In the genomic region with DNA sequence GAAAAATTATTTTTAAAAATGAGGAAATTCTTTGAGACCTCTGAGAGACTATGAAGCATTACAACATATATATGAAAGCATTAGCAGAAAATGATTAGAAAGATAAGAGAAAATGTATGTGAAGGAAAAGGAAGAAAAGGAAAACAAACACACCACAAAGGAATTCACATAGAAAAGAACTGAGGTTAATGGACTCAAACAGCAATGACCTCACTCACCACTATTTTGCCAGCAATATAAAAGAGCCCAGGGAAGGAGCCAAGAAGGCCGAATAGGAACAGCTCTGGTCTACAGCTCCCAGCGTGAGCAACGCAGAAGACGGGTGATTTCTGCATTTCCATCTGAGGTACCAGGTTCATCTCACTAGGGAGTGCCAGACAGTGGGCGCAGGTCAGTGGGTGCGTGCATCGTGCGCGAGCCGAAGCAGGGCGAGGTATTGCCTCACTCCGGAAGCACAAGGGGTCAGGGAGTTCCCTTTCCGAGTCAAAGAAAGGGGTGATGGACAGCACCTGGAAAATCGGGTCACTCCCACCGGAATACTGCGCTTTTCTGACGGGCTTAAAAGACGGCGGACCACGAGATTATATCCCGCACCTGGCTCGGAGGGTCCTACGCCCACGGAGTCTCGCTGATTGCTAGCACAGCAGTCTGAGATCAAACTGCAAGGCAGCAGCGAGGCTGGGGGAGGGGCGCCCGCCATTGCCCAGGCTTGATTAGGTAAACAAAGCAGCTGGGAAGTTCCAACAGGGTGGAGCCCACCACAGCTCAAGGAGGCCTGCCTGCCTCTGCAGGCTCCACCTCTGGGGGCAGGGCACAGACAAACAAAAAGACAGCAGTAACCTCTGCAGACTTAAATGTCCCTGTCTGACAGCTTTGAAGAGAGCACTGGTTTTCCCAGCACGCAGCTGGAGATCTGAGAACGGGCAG, we compare ENCODE assay signal across 1 cellular context.
TF ChIP-seq lines count a peak whose summit lies in the region.
"Not testable (repeated sequence)": the region's sequence is repeated elsewhere in the genome, so short reads cannot be mapped to it uniquely, and the experiment has no call there.

No MANE protein-coding gene starts in this region.

TF ChIP-seq in K562, 482 proteins besides CTCF, POLR2A, EP300 and RAD21 (continued from another document):
- TF ChIP-seq, protein P1, sequence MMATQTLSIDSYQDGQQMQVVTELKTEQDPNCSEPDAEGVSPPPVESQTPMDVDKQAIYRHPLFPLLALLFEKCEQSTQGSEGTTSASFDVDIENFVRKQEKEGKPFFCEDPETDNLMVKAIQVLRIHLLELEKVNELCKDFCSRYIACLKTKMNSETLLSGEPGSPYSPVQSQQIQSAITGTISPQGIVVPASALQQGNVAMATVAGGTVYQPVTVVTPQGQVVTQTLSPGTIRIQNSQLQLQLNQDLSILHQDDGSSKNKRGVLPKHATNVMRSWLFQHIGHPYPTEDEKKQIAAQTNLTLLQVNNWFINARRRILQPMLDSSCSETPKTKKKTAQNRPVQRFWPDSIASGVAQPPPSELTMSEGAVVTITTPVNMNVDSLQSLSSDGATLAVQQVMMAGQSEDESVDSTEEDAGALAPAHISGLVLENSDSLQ (IDR thresholded peaks at IDR 0.05), result peak; percentile 82
- TF ChIP-seq GABPA (tag; conservative IDR thresholded peaks at IDR 0.05; ENCODE audit: low read depth), result peak; percentile 61
- TF ChIP-seq, protein P2, sequence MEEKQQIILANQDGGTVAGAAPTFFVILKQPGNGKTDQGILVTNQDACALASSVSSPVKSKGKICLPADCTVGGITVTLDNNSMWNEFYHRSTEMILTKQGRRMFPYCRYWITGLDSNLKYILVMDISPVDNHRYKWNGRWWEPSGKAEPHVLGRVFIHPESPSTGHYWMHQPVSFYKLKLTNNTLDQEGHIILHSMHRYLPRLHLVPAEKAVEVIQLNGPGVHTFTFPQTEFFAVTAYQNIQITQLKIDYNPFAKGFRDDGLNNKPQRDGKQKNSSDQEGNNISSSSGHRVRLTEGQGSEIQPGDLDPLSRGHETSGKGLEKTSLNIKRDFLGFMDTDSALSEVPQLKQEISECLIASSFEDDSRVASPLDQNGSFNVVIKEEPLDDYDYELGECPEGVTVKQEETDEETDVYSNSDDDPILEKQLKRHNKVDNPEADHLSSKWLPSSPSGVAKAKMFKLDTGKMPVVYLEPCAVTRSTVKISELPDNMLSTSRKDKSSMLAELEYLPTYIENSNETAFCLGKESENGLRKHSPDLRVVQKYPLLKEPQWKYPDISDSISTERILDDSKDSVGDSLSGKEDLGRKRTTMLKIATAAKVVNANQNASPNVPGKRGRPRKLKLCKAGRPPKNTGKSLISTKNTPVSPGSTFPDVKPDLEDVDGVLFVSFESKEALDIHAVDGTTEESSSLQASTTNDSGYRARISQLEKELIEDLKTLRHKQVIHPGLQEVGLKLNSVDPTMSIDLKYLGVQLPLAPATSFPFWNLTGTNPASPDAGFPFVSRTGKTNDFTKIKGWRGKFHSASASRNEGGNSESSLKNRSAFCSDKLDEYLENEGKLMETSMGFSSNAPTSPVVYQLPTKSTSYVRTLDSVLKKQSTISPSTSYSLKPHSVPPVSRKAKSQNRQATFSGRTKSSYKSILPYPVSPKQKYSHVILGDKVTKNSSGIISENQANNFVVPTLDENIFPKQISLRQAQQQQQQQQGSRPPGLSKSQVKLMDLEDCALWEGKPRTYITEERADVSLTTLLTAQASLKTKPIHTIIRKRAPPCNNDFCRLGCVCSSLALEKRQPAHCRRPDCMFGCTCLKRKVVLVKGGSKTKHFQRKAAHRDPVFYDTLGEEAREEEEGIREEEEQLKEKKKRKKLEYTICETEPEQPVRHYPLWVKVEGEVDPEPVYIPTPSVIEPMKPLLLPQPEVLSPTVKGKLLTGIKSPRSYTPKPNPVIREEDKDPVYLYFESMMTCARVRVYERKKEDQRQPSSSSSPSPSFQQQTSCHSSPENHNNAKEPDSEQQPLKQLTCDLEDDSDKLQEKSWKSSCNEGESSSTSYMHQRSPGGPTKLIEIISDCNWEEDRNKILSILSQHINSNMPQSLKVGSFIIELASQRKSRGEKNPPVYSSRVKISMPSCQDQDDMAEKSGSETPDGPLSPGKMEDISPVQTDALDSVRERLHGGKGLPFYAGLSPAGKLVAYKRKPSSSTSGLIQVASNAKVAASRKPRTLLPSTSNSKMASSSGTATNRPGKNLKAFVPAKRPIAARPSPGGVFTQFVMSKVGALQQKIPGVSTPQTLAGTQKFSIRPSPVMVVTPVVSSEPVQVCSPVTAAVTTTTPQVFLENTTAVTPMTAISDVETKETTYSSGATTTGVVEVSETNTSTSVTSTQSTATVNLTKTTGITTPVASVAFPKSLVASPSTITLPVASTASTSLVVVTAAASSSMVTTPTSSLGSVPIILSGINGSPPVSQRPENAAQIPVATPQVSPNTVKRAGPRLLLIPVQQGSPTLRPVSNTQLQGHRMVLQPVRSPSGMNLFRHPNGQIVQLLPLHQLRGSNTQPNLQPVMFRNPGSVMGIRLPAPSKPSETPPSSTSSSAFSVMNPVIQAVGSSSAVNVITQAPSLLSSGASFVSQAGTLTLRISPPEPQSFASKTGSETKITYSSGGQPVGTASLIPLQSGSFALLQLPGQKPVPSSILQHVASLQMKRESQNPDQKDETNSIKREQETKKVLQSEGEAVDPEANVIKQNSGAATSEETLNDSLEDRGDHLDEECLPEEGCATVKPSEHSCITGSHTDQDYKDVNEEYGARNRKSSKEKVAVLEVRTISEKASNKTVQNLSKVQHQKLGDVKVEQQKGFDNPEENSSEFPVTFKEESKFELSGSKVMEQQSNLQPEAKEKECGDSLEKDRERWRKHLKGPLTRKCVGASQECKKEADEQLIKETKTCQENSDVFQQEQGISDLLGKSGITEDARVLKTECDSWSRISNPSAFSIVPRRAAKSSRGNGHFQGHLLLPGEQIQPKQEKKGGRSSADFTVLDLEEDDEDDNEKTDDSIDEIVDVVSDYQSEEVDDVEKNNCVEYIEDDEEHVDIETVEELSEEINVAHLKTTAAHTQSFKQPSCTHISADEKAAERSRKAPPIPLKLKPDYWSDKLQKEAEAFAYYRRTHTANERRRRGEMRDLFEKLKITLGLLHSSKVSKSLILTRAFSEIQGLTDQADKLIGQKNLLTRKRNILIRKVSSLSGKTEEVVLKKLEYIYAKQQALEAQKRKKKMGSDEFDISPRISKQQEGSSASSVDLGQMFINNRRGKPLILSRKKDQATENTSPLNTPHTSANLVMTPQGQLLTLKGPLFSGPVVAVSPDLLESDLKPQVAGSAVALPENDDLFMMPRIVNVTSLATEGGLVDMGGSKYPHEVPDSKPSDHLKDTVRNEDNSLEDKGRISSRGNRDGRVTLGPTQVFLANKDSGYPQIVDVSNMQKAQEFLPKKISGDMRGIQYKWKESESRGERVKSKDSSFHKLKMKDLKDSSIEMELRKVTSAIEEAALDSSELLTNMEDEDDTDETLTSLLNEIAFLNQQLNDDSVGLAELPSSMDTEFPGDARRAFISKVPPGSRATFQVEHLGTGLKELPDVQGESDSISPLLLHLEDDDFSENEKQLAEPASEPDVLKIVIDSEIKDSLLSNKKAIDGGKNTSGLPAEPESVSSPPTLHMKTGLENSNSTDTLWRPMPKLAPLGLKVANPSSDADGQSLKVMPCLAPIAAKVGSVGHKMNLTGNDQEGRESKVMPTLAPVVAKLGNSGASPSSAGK (IDR thresholded peaks at IDR 0.05), result peak; percentile 73
- TF ChIP-seq, protein P3, sequence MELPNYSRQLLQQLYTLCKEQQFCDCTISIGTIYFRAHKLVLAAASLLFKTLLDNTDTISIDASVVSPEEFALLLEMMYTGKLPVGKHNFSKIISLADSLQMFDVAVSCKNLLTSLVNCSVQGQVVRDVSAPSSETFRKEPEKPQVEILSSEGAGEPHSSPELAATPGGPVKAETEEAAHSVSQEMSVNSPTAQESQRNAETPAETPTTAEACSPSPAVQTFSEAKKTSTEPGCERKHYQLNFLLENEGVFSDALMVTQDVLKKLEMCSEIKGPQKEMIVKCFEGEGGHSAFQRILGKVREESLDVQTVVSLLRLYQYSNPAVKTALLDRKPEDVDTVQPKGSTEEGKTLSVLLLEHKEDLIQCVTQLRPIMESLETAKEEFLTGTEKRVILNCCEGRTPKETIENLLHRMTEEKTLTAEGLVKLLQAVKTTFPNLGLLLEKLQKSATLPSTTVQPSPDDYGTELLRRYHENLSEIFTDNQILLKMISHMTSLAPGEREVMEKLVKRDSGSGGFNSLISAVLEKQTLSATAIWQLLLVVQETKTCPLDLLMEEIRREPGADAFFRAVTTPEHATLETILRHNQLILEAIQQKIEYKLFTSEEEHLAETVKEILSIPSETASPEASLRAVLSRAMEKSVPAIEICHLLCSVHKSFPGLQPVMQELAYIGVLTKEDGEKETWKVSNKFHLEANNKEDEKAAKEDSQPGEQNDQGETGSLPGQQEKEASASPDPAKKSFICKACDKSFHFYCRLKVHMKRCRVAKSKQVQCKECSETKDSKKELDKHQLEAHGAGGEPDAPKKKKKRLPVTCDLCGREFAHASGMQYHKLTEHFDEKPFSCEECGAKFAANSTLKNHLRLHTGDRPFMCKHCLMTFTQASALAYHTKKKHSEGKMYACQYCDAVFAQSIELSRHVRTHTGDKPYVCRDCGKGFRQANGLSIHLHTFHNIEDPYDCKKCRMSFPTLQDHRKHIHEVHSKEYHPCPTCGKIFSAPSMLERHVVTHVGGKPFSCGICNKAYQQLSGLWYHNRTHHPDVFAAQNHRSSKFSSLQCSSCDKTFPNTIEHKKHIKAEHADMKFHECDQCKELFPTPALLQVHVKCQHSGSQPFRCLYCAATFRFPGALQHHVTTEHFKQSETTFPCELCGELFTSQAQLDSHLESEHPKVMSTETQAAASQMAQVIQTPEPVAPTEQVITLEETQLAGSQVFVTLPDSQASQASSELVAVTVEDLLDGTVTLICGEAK (IDR thresholded peaks at IDR 0.05), result peak; percentile 81
- TF ChIP-seq, protein P3 (CRISPR knock-in tag; IDR thresholded peaks at IDR 0.05), result not testable (repeated sequence)
- peak; percentile 64 for TF ChIP-seq EP400 (IDR thresholded peaks at IDR 0.05)
- peak; percentile 21; the same call in 1 of the 2 replicates for TF ChIP-seq CXXC5 (CRISPR knock-in tag; IDR thresholded peaks at IDR 0.05)
- TF ChIP-seq, protein P4, sequence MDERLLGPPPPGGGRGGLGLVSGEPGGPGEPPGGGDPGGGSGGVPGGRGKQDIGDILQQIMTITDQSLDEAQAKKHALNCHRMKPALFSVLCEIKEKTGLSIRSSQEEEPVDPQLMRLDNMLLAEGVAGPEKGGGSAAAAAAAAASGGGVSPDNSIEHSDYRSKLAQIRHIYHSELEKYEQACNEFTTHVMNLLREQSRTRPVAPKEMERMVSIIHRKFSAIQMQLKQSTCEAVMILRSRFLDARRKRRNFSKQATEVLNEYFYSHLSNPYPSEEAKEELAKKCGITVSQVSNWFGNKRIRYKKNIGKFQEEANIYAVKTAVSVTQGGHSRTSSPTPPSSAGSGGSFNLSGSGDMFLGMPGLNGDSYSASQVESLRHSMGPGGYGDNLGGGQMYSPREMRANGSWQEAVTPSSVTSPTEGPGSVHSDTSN (CRISPR knock-in tag; IDR thresholded peaks at IDR 0.05; ENCODE audit: low read depth), result not testable (repeated sequence)
- TF ChIP-seq, protein P4 (tag; conservative IDR thresholded peaks at IDR 0.05; ENCODE audit: low read depth), result peak; percentile 59
- TF ChIP-seq CEBPG (CRISPR knock-in tag; IDR thresholded peaks at IDR 0.05), result peak; percentile 87
- peak in 1 of 2 experiments; percentile 14; a peak in 1 of 4 replicates for TF ChIP-seq CEBPG (tag; conservative IDR thresholded peaks at IDR 0.05 in 1 of 2, IDR thresholded peaks at IDR 0.05 in 1 of 2)
- TF ChIP-seq CEBPB (tag; IDR thresholded peaks at IDR 0.05), result peak; percentile 77
- peak; percentile 60 for TF ChIP-seq ATF3 (IDR thresholded peaks at IDR 0.05)
- not testable (repeated sequence) for TF ChIP-seq ATF3 (CRISPR knock-in tag; conservative IDR thresholded peaks at IDR 0.05)
- peak in 1 of 2 experiments; percentile 50; a peak in 2 of 4 replicates for TF ChIP-seq NRF1 (conservative IDR thresholded peaks at IDR 0.05 in 1 of 2, IDR thresholded peaks at IDR 0.05 in 1 of 2)
- peak; percentile 89 for TF ChIP-seq NR2C1 (IDR thresholded peaks at IDR 0.05)
- TF ChIP-seq NR2C1 (tag; IDR thresholded peaks at IDR 0.05), result peak; percentile 96
TF ChIP-seq in K562: peak in this region for 19; not testable (repeated sequence) for 463.
